Comparison of ENCODE assay signal across 22 cellular contexts in the genomic region with DNA sequence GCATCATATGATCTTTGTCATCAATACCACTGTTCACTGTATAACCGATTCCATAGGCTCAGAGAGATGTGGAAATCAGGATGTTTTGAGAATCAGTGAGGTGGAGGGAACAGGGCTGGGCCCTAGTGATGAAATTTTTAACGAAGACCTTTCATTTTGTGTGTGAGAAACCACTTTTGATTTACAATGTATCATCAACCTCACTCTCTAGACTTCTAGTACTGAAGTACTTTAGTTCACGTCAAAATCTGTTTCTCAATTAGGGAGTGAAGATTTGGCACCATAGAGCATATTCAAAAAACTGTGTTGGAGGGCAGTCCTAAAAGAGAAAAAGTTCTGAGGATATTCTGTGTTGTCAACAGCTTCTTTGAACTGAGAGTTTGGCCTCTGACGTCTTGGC.
"Had no signal": no experiment of that assay in that cellular context is flagged by ENCODE, and none has a peak within 500 bp of the region (broad histone marks: within the 10 kb centered on the region; RNA-seq: fewer than 3 reads in every experiment).

No MANE protein-coding gene starts in this region.

- H3K27me3 Mint-ChIP-seq: activated CD4-positive, alpha-beta memory T cell treated with anti-CD3 and anti-CD28 coated beads, Interleukin-2, amount 10 ng/mL, durations not matched to agents 7 days and 5 days; activated naive CD8-positive, alpha-beta T cell; brain; central memory CD8-positive, alpha-beta T cell; T-helper 17 cell had no signal

- H3K4me3 Mint-ChIP-seq: activated CD4-positive, alpha-beta memory T cell treated with anti-CD3 and anti-CD28 coated beads, Interleukin-2, amount 10 ng/mL, durations not matched to agents 7 days and 5 days; activated naive CD8-positive, alpha-beta T cell; brain; central memory CD8-positive, alpha-beta T cell; T-helper 17 cell; WTC11 had no signal

- DNase-seq: activated CD4-positive, alpha-beta memory T cell treated with anti-CD3 and anti-CD28 coated beads, Interleukin-2, amount 10 ng/mL, durations not matched to agents 7 days and 5 days; activated CD4-positive, alpha-beta T cell treated with anti-CD3 and anti-CD28 coated beads for 1 hour; activated CD4-positive, alpha-beta T cell treated with anti-CD3 and anti-CD28 coated beads, Interleukin-2, amount 50 U/mL, for 1 hour; activated CD8-positive, alpha-beta memory T cell treated with anti-CD3 and anti-CD28 coated beads, Interleukin-2, amount 50 U/mL, for 48 hours; activated effector memory CD4-positive, alpha-beta T cell treated with Interleukin-2 at 50 U/mL for 16 hours; activated naive CD4-positive, alpha-beta T cell; activated T-cell treated with anti-CD3 and anti-CD28 coated beads, Interleukin-2, amount 50 U/mL, for 48 hours; amygdala; MG63; NCI-H1105 treated with DMSO at 0.1 percent for 48 hours; NCI-H1436 treated with DMSO at 0.1 percent for 48 hours; NCI-H187; NCI-H2081; NCI-H510A treated with DMSO at 0.1 percent for 48 hours; PC-9; SHP77 treated with DMSO at 0.1 percent for 48 hours; T-helper 17 cell; T-helper 9 cell had no signal

- H3K27ac Mint-ChIP-seq: activated CD4-positive, alpha-beta memory T cell treated with anti-CD3 and anti-CD28 coated beads, Interleukin-2, amount 10 ng/mL, durations not matched to agents 7 days and 5 days; activated naive CD8-positive, alpha-beta T cell; brain; T-helper 17 cell; WTC11 had no signal

- ATAC-seq: T-helper 17 cell, WTC11 had no signal

- H3K9me3 Mint-ChIP-seq: activated CD4-positive, alpha-beta memory T cell treated with anti-CD3 and anti-CD28 coated beads, Interleukin-2, amount 10 ng/mL, durations not matched to agents 7 days and 5 days; central memory CD8-positive, alpha-beta T cell; WTC11 had no signal

- H3K4me3 ChIP-seq: MG63, PC-9 had no signal
